18 cellular contexts compared by ENCODE assay signal in genomic region chr15:47432831-47433230, GRCh38.
A peak's percentile ranks its signal among the peaks of the same experiment; 100 is the strongest.
DNase-seq lines count a peak whose midpoint lies in the region; ATAC-seq lines count a peak whose summit lies in the region.
"Had no signal": no experiment of that assay in that cellular context is flagged by ENCODE, and none has a peak within 500 bp of the region (broad histone marks: within the 10 kb centered on the region; RNA-seq: fewer than 3 reads in every experiment).

No MANE protein-coding gene starts in this region.

- no peak for ATAC-seq in HG02759 (IDR thresholded peaks at IDR 0.05; ENCODE audit: unreplicated experiment)
- ATAC-seq: GM23338, HCT116 had no signal

- peak; percentile 50 for DNase-seq in EL
- peak; percentile 9 for DNase-seq in M059J (ENCODE audit: low read depth)
- DNase-seq in fibroblast of peridontal ligament (ENCODE audit: extremely low read depth): peak; percentile 33
- no peak for DNase-seq in DMS79 treated with DMSO at 0.1 percent for 48 hours (lab: John Stamatoyannopoulos, UW)
- DNase-seq in T-helper 2 cell: no peak
- DNase-seq in stimulated activated CD4-positive, alpha-beta T cell treated with anti-CD3 and anti-CD28 coated beads, Interleukin-4, amount 100 ng/mL, for 4 hours: no peak
- DNase-seq: AML-193, DMS79, GDM1, NCI-H1417 treated with DMSO at 0.1 percent for 48 hours, NCI-H187 treated with DMSO at 0.1 percent for 48 hours, NCI-H345, NCI-H524 treated with DMSO at 0.1 percent for 48 hours, SJCRH30, SW 1271 had no signal

Comparison
In these comparisons a context has a peak if more than half of its experiments do, and no peak if none do; other contexts are left out.
1. DNase-seq: peak in EL (single experiment), M059J (single experiment) and fibroblast of peridontal ligament (single experiment); none in DMS79 treated with DMSO at 0.1 percent for 48 hours (single experiment), T-helper 2 cell (0 of 5) and stimulated activated CD4-positive, alpha-beta T cell treated with anti-CD3 and anti-CD28 coated beads, Interleukin-4, amount 100 ng/mL, for 4 hours (0 of 2).